In genomic region chr1:8679929-8680504, GRCh38 we compare ENCODE assay signal across 16 cellular contexts.
DNase-seq lines count a peak whose midpoint lies in the region; ATAC-seq and TF ChIP-seq lines count a peak whose summit lies in the region.
"Had no signal": no experiment of that assay in that cellular context is flagged by ENCODE, and none has a peak within 500 bp of the region (broad histone marks: within the 10 kb centered on the region; RNA-seq: fewer than 3 reads in every experiment).

No MANE protein-coding gene starts in this region.

- H3K27ac ChIP-seq in PC-3 (ENCODE audit: low read length), result 0 out of 2 replicates have a peak overlapping the region, but pooled peaks have one; percentile 4
- H3K27ac ChIP-seq in fibroblast of lung (ENCODE audit: insufficient read depth, low read length), result no peak overlapping the region
- H3K27ac ChIP-seq in osteoblast (ENCODE audit: low read depth, low read length), result no peak overlapping the region
- no peak overlapping the region for H3K27ac ChIP-seq in right atrium auricular region

- no TSS peak for BruUV-seq in PC-3 (replicated peaks; lab: Mats Ljungman, UMichigan)

- DNase-seq in DMS53 (lab: John Stamatoyannopoulos, UW), result peak; percentile 73
- no peak for DNase-seq in PC-3
- DNase-seq in fibroblast of lung (ENCODE audit: low read depth in 2 of 2), result no peak
- no peak for DNase-seq in osteoblast (ENCODE audit: insufficient read length, low spot score, missing footprints)
- DNase-seq in right atrium auricular region (ENCODE audit: low spot score), result no peak
- DNase-seq: activated CD8-positive, alpha-beta T cell treated with anti-CD3 and anti-CD28 coated beads, Interleukin-2, amount 10 ng/mL, durations not matched to agents 7 days and 5 days; activated naive CD8-positive, alpha-beta T cell treated with anti-CD3 and anti-CD28 coated beads, Interleukin-2, amount 50 U/mL, for 24 hours; foreskin melanocyte; NCI-H2081 treated with DMSO at 0.1 percent for 48 hours; NCI-H774; right cardiac atrium had no signal

- H4K20me1 ChIP-seq in PC-3 (ENCODE audit: low read length) (peaks cover 10% of the 10 kb centered on the region), fibroblast of lung (ENCODE audit: control insufficient read depth, extremely low read depth, insufficient read depth, low read length) (no peaks in the 10 kb centered on the region), osteoblast (ENCODE audit: insufficient read depth, low read length) (peaks cover 22% of the 10 kb centered on the region)

- H3F3A ChIP-seq in PC-3 (ENCODE audit: low read length, unreplicated experiment), result no peaks in the 10 kb centered on the region

- POLR2A ChIA-PET in PC-3 (lab: Charles Lee; ENCODE audit: unreplicated experiment), result no interaction called here

- H2AFZ ChIP-seq in PC-3 (ENCODE audit: low read length), result peak overlapping the region; percentile 8; the same call in 1 of the 2 replicates
- no peak overlapping the region for H2AFZ ChIP-seq in fibroblast of lung (ENCODE audit: low read length)
- peak overlapping the region; percentile 10 for H2AFZ ChIP-seq in osteoblast (ENCODE audit: low read length)

- intact Hi-C loops in PC-3 (cut with micrococcal nuclease), result no loop called here

- ATAC-seq in PC-3 (no peak), GM21825 (IDR thresholded peaks at IDR 0.05; ENCODE audit: unreplicated experiment) (no peak), HG03521 (IDR thresholded peaks at IDR 0.05; ENCODE audit: unreplicated experiment) (no peak), GM18520 (IDR thresholded peaks at IDR 0.05; ENCODE audit: unreplicated experiment) (no peak)
- ATAC-seq: natural killer cell treated with Interleukin-12 subunit alpha and Interleukin-12 subunit beta and Interleukin-15 and Interleukin-18, amount 100 ng/mL, for 72 hours had no signal

- H3K4me2 ChIP-seq in PC-3 (ENCODE audit: low read length) (peak overlapping the region; percentile 89), fibroblast of lung (ENCODE audit: extremely low read depth, insufficient read depth, low read length) (peak overlapping the region; percentile 86), osteoblast (ENCODE audit: insufficient read depth, low read length) (peak overlapping the region; percentile 90)

- H3K9me3 ChIP-seq in PC-3 (ENCODE audit: low read length) (no peaks in the 10 kb centered on the region), fibroblast of lung (ENCODE audit: control insufficient read depth, insufficient read depth, low read depth, low read length) (no peaks in the 10 kb centered on the region), osteoblast (ENCODE audit: low read depth, low read length) (no peaks in the 10 kb centered on the region), right atrium auricular region (no peaks in the 10 kb centered on the region)
- H3K9me3 ChIP-seq: HAP-1 had no signal

- CTCF ChIA-PET in PC-3 (lab: Charles Lee), result no interaction called here

- no peak overlapping the region for H3K9ac ChIP-seq in PC-3 (ENCODE audit: low read length)
- no peak overlapping the region for H3K9ac ChIP-seq in fibroblast of lung (ENCODE audit: insufficient read depth, low read length)

- peaks cover 41% of the 10 kb centered on the region for H3K4me1 ChIP-seq in PC-3 (ENCODE audit: insufficient read depth, low read length)
- H3K4me1 ChIP-seq in fibroblast of lung (ENCODE audit: control insufficient read depth, extremely low read depth, insufficient read depth, low read length), result no peaks in the 10 kb centered on the region
- H3K4me1 ChIP-seq in osteoblast (ENCODE audit: insufficient read depth, low read length), result peaks cover 37% of the 10 kb centered on the region
- H3K4me1 ChIP-seq in right atrium auricular region, result peaks cover 0 to 25% of the 10 kb centered on the region in 2 donors

- H3K27me3 ChIP-seq in PC-3 (ENCODE audit: low read length), result no peaks in the 10 kb centered on the region
- no peaks in the 10 kb centered on the region for H3K27me3 ChIP-seq in fibroblast of lung (ENCODE audit: control insufficient read depth, insufficient read depth, low read length)
- no peaks in the 10 kb centered on the region for H3K27me3 ChIP-seq in osteoblast (ENCODE audit: insufficient read depth, low read length)
- H3K27me3 ChIP-seq in right atrium auricular region, result no peaks in the 10 kb centered on the region

- TF ChIP-seq CTCF in PC-3 (conservative IDR thresholded peaks at IDR 0.05; ENCODE audit: low read depth, low read length) (no peak), fibroblast of lung (conservative IDR thresholded peaks at IDR 0.05 in 1 of 2, IDR thresholded peaks at IDR 0.05 in 1 of 2; ENCODE audit: low read depth in 1 of 2, low read length in 2 of 2) (no peak), osteoblast (IDR thresholded peaks at IDR 0.05; ENCODE audit: extremely low read depth, low read depth, low read length) (no peak), right atrium auricular region (IDR thresholded peaks at IDR 0.05) (no peak)

- H3K79me2 ChIP-seq in PC-3 (ENCODE audit: low read length) (peaks cover 94% of the 10 kb centered on the region), fibroblast of lung (ENCODE audit: control insufficient read depth, insufficient read depth, low read length) (peaks cover 4% of the 10 kb centered on the region), osteoblast (ENCODE audit: insufficient read depth, low read length) (peaks cover 89% of the 10 kb centered on the region)

- H3K36me3 ChIP-seq in PC-3 (ENCODE audit: low read depth, low read length) (no peaks in the 10 kb centered on the region), fibroblast of lung (ENCODE audit: control insufficient read depth, insufficient read depth, low read length) (no peaks in the 10 kb centered on the region), osteoblast (ENCODE audit: insufficient read depth, low read length) (no peaks in the 10 kb centered on the region), right atrium auricular region (no peaks in the 10 kb centered on the region)
- H3K36me3 ChIP-seq: HAP-1 had no signal

- peak overlapping the region; percentile 70 for H3K4me3 ChIP-seq in PC-3 (ENCODE audit: low read length)
- no peak overlapping the region for H3K4me3 ChIP-seq in fibroblast of lung (replicated peaks in 1 of 4; ENCODE audit: control extremely low read depth in 1 of 4, insufficient read depth in 1 of 4, low read depth in 3 of 4, low read length in 4 of 4)
- peak overlapping the region; percentile 71 for H3K4me3 ChIP-seq in osteoblast (ENCODE audit: insufficient read depth, low read length)
- no peak overlapping the region for H3K4me3 ChIP-seq in right atrium auricular region
- H3K4me3 ChIP-seq: HAP-1 had no signal

- H3K9me2 ChIP-seq in PC-3 (replicated peaks; ENCODE audit: low read length), result no peaks in the 10 kb centered on the region

Comparison
In these comparisons a context has a peak if more than half of its experiments do, and no peak if none do; other contexts are left out.
1. H3K4me3 ChIP-seq: peak in PC-3 (single experiment) and osteoblast (single experiment); none in fibroblast of lung (0 of 4) and right atrium auricular region (0 of 2).
2. Peak in every context shown above with its lines, with median percentiles within 50 percentile points of each other: H3K4me2 ChIP-seq.